In the genomic region with DNA sequence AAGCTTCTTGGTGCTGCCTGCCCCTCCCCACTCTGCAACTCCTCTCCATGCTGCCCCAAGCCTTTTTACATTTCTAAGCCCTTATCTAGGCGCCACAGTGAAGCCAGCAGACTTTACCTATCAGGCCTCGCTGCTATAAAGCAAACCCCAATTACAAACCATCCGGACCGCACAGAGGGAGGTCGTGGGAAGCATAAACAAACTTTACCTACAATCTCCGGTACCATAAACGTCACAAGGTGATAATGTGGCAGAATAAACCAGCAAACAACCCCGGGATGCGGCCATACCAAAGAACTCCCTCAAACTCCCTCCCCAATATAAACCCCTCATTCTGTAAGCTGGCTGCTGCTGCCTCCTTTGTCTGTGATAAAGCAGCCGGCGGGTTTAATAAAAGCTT, we compare ENCODE assay signal across 20 cellular contexts. TPM values are rescaled to one million over a fixed set of nuclear protein-coding genes. Genes with fewer than 3 reads are reported as not detected.
DNase-seq lines count a peak whose midpoint lies in the region; TF ChIP-seq lines count a peak whose summit lies in the region.
"Had no signal": no experiment of that assay in that cellular context is flagged by ENCODE, and none has a peak within 500 bp of the region (broad histone marks: within the 10 kb centered on the region; RNA-seq: fewer than 3 reads in every experiment).

No MANE protein-coding gene starts in this region.

- peak overlapping the region; percentile 64 for H3K27ac Mint-ChIP-seq in endothelial cell (ENCODE audit: unreplicated experiment)
- peak overlapping the region; percentile 94 for H3K27ac Mint-ChIP-seq in neural crest cell (ENCODE audit: unreplicated experiment)
- H3K27ac Mint-ChIP-seq: activated CD4-positive, alpha-beta memory T cell treated with anti-CD3 and anti-CD28 coated beads, Interleukin-2, amount 10 ng/mL, durations not matched to agents 7 days and 5 days; B cell had no signal

- H3K36me3 Mint-ChIP-seq in endothelial cell (ENCODE audit: low read depth, unreplicated experiment) (peaks cover 8% of the 10 kb centered on the region), neural crest cell (ENCODE audit: low read depth) (no peaks in the 10 kb centered on the region)

- H3K9ac ChIP-seq in NT2/D1 (ENCODE audit: insufficient read length, low read depth): no peak overlapping the region

- peaks cover 5% of the 10 kb centered on the region; the same call in 1 of the 2 replicates for H3K9me3 ChIP-seq in NT2/D1 (ENCODE audit: insufficient read depth, low read length)
- H3K9me3 ChIP-seq: mucosa of descending colon had no signal

- no peaks in the 10 kb centered on the region for H3K27me3 ChIP-seq in NT2/D1 (ENCODE audit: insufficient read depth, insufficient read length)

- no peak for TF ChIP-seq CTCF in endothelial cell (IDR thresholded peaks at IDR 0.05; ENCODE audit: unreplicated experiment)
- no peak for TF ChIP-seq CTCF in neural crest cell (conservative IDR thresholded peaks at IDR 0.05)

- H3K27me3 Mint-ChIP-seq in endothelial cell (ENCODE audit: unreplicated experiment): no peaks in the 10 kb centered on the region
- H3K27me3 Mint-ChIP-seq in neural crest cell (ENCODE audit: low read depth): no peaks in the 10 kb centered on the region
- H3K27me3 Mint-ChIP-seq: activated CD4-positive, alpha-beta memory T cell treated with anti-CD3 and anti-CD28 coated beads, Interleukin-2, amount 10 ng/mL, durations not matched to agents 7 days and 5 days; B cell; stimulated activated naive B cell treated with anti-CD40 and anti-IgM and Interleukin-4, amounts not matched to agents 10 μg/mL and 1 μg/mL and 100 μg/mL, for 72 hours had no signal

- H3K4me1 ChIP-seq in NT2/D1 (ENCODE audit: insufficient read depth, insufficient read length): peaks cover 4% of the 10 kb centered on the region

- peak; percentile 97 for DNase-seq in ELF-1 (ENCODE audit: low read depth, low spot score)
- DNase-seq in NT2/D1 (ENCODE audit: low read depth, low spot score): peak; percentile 91
- no peak for DNase-seq in endothelial cell (ENCODE audit: low spot score)
- DNase-seq in neural crest cell (ENCODE audit: low read depth, low spot score): no peak
- DNase-seq in DMS153 (lab: John Stamatoyannopoulos, UW): no peak
- no peak for DNase-seq in NCI-H1048 (lab: John Stamatoyannopoulos, UW)
- DNase-seq in NCI-H1092 (lab: John Stamatoyannopoulos, UW): no peak
- no peak for DNase-seq in NOMO-1 treated with dmso at 0.1 percent for 144 hours (lab: John Stamatoyannopoulos, UW; ENCODE audit: unreplicated experiment)
- DNase-seq: activated CD4-positive, alpha-beta memory T cell treated with anti-CD3 and anti-CD28 coated beads, Interleukin-2, amount 10 ng/mL, durations not matched to agents 7 days and 5 days; activated effector memory CD4-positive, alpha-beta T cell treated with anti-CD3 and anti-CD28 coated beads, Interleukin-2, amount 50 U/mL, for 16 hours; NCI-H1092 treated with DMSO at 0.1 percent for 48 hours; NCI-H524; stimulated activated CD4-positive, alpha-beta T cell treated with anti-CD3 and anti-CD28 coated beads, Interleukin-4, amount 100 ng/mL, for 4 hours; stimulated activated naive B cell treated with anti-CD40 and anti-IgM and Interleukin-4, amounts not matched to agents 10 μg/mL and 1 μg/mL and 100 μg/mL, for 72 hours had no signal

- no peaks in the 10 kb centered on the region for H3K9me3 Mint-ChIP-seq in endothelial cell (ENCODE audit: unreplicated experiment)
- H3K9me3 Mint-ChIP-seq in neural crest cell: no peaks in the 10 kb centered on the region
- H3K9me3 Mint-ChIP-seq: activated CD4-positive, alpha-beta memory T cell treated with anti-CD3 and anti-CD28 coated beads, Interleukin-2, amount 10 ng/mL, durations not matched to agents 7 days and 5 days; stimulated activated naive B cell treated with anti-CD40 and anti-IgM and Interleukin-4, amounts not matched to agents 10 μg/mL and 1 μg/mL and 100 μg/mL, for 72 hours had no signal

- peaks cover 48% of the 10 kb centered on the region for H3K36me3 ChIP-seq in NT2/D1 (ENCODE audit: insufficient read depth, insufficient read length, low read length)

- H3K4me1 Mint-ChIP-seq in endothelial cell (ENCODE audit: unreplicated experiment) (peaks cover 14% of the 10 kb centered on the region), neural crest cell (peaks cover 16% of the 10 kb centered on the region)
- H3K4me1 Mint-ChIP-seq: activated CD4-positive, alpha-beta memory T cell treated with anti-CD3 and anti-CD28 coated beads, Interleukin-2, amount 10 ng/mL, durations not matched to agents 7 days and 5 days; B cell had no signal

- no peak overlapping the region for H3K4me3 ChIP-seq in NT2/D1 (ENCODE audit: insufficient read length, low read depth)
- H3K4me3 ChIP-seq: mucosa of descending colon had no signal

- H3K4me3 Mint-ChIP-seq in endothelial cell (ENCODE audit: unreplicated experiment) (no peak overlapping the region), neural crest cell (no peak overlapping the region)
- H3K4me3 Mint-ChIP-seq: activated CD4-positive, alpha-beta memory T cell treated with anti-CD3 and anti-CD28 coated beads, Interleukin-2, amount 10 ng/mL, durations not matched to agents 7 days and 5 days; B cell; stimulated activated naive B cell treated with anti-CD40 and anti-IgM and Interleukin-4, amounts not matched to agents 10 μg/mL and 1 μg/mL and 100 μg/mL, for 72 hours had no signal

RNA-seq across cellular contexts. Expression of a gene that starts 54.0 kb away (rescaled TPM):
- total RNA-seq in endothelial cell (ENCODE audit: unreplicated experiment): not detected
- not detected in 2 replicates for total RNA-seq in neural crest cell
- total RNA-seq: activated CD4-positive, alpha-beta memory T cell treated with anti-CD3 and anti-CD28 coated beads, Interleukin-2, amount 10 ng/mL, durations not matched to agents 7 days and 5 days; B cell; Daoy; epithelial cell of proximal tubule; HT1080; mucosa of descending colon; Right ventricle myocardium inferior had no signal

Comparison
In these comparisons a context has a peak if more than half of its experiments do, and no peak if none do; other contexts are left out.
1. DNase-seq: peak in ELF-1 (single experiment) and NT2/D1 (single experiment); none in endothelial cell (single experiment), neural crest cell (single experiment), DMS153 (single experiment), NCI-H1048 (single experiment), NCI-H1092 (single experiment) and NOMO-1 treated with dmso at 0.1 percent for 144 hours (single experiment).